ENCODE assay signal across 22 cellular contexts in the genomic region with DNA sequence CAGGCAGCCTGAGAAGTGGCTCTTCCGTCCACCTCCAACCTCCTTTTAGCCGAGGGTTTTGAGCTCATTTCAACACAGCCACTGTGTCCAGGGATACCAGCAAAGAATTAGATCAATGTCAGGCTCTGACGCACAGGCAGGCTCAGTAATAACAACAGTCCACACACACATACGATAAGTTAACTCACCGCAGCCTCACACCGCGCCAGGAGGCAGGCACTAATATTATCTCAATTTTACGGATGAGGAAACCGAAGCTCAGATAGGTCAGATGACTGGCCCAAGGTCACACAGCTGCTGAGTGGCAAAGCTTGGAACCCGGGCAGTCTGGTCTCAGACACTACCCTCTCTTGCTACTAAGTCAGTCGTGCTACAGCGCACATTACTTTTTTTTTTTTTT.
"Had no signal": no experiment of that assay in that cellular context is flagged by ENCODE, and none has a peak within 500 bp of the region (broad histone marks: within the 10 kb centered on the region; RNA-seq: fewer than 3 reads in every experiment).

No MANE protein-coding gene starts in this region.

- DNase-seq: effector memory CD8-positive, alpha-beta T cell; foreskin fibroblast; gastrocnemius medialis; head of caudate nucleus; kidney; left colon; left ventricle myocardium inferior; lower lobe of right lung; naive thymus-derived CD8-positive, alpha-beta T cell; nephron progenitor cell; nucleus accumbens; ovary; psoas muscle; sigmoid colon; stimulated activated CD4-positive, alpha-beta T cell treated with anti-CD3 and anti-CD28 coated beads, Interleukin-2, amount 100 ng/mL, for 24 hours; stimulated activated CD4-positive, alpha-beta T cell treated with anti-CD3 and anti-CD28 coated beads, Interleukin-4, amount 100 ng/mL, for 24 hours; stimulated activated naive CD4-positive, alpha-beta T cell treated with Interleukin-2 at 50 U/mL for 16 hours; stomach; thyroid gland; trophoblast cell had no signal

- H3K4me1 ChIP-seq: gastrocnemius medialis, lower lobe of right lung, psoas muscle, sigmoid colon, thyroid gland had no signal

- H3K27ac ChIP-seq: coronary artery, gastrocnemius medialis, left ventricle myocardium inferior, lower lobe of right lung, ovary, psoas muscle, sigmoid colon, stomach, thyroid gland, vagina had no signal

- H3K36me3 ChIP-seq: gastrocnemius medialis, ovary, sigmoid colon, thyroid gland, vagina had no signal

- H3K27me3 ChIP-seq: ovary, sigmoid colon, stomach, thyroid gland, vagina had no signal

- H3K4me3 ChIP-seq: coronary artery, gastrocnemius medialis, left ventricle myocardium inferior, lower lobe of right lung, ovary, psoas muscle, sigmoid colon, stomach, thyroid gland, vagina had no signal

- H3K9me3 ChIP-seq: gastrocnemius medialis, left ventricle myocardium inferior, lower lobe of right lung, ovary, psoas muscle, sigmoid colon, stomach, thyroid gland, vagina had no signal
